Comparison of ENCODE assay signal across 3 cellular contexts in genomic region chr19:55124126-55124525, GRCh38. TPM values are rescaled to one million over a fixed set of nuclear protein-coding genes. Genes with fewer than 3 reads are reported as not detected.
"Had no signal": no experiment of that assay in that cellular context is flagged by ENCODE, and none has a peak within 500 bp of the region (broad histone marks: within the 10 kb centered on the region; RNA-seq: fewer than 3 reads in every experiment).

No MANE protein-coding gene starts in this region.

RNA-seq across cellular contexts. Expression of gene TNNT1, which starts 24.9 kb away (rescaled TPM):
- total RNA-seq: Peyer's patch had no signal

RNA-seq across cellular contexts. Expression of gene TNNI3, which starts 33.4 kb away (rescaled TPM):
- total RNA-seq: M059J, Peyer's patch, SJSA1 had no signal
